In genomic region chr19:19627716-19628498, GRCh38 we compare ENCODE assay signal across 8 cellular contexts. TPM values are rescaled to one million over a fixed set of nuclear protein-coding genes. Genes with fewer than 3 reads are reported as not detected.
A peak's percentile ranks its signal among the peaks of the same experiment; 100 is the strongest.
DNase-seq lines count a peak whose midpoint lies in the region; ATAC-seq, FAIRE-seq and TF ChIP-seq lines count a peak whose summit lies in the region.

Gene LPAR2 (minus strand): TSS chr19:19628220. CDS start chr19:19627275, 945 bp downstream.

- in situ Hi-C loops in mammary epithelial cell (cut with MboI; ENCODE audit: low sequenced_read_pairs in 2 of 2), result no loop called here

- dilution Hi-C loops in mammary epithelial cell (cut with HindIII; ENCODE audit: low sequenced_read_pairs), result no loop called here

- no peak for FAIRE-seq in A549 (lab: Jason Lieb, UNC)

- H3K27ac ChIP-seq in A549 (peak within 1 kb of the TSS; percentile 47 to 79), VCaP (peak within 1 kb of the TSS; percentile 55; the same call in 1 of the 2 replicates), mammary epithelial cell (ENCODE audit: insufficient read depth, low read depth, low read length) (peak within 1 kb of the TSS; percentile 20), lower lobe of right lung (peak within 1 kb of the TSS; percentile 69)

- CTCF ChIA-PET in A549 (lab: Yijun Ruan, JAX) (interaction anchor here (1.3 to 1.7 kb wide), 3 partner anchors 16 to 95 kb away, joined by 4 to 7 read pairs (median 5); partner anchors contain the start of gene GMIP), mammary epithelial cell (lab: Charles Lee; ENCODE audit: low non-redundant PET) (no interaction called here)

- ATAC-seq in A549 (peak; percentile 42 to 70; a peak in 4 of 6 replicates), GM18909 (IDR thresholded peaks at IDR 0.05; ENCODE audit: poor library complexity, unreplicated experiment) (peak; percentile 68), lower lobe of right lung (peak; percentile 94 to 96)

- no TSS peak for BruUV-seq in mammary epithelial cell (replicated peaks; lab: Mats Ljungman, UMichigan)

- H3K4me2 ChIP-seq in A549 (peak within 1 kb of the TSS; percentile 83), mammary epithelial cell (ENCODE audit: insufficient read depth, low read depth, low read length) (peak within 1 kb of the TSS; percentile 96)

- H3K27me3 ChIP-seq in mammary epithelial cell (ENCODE audit: insufficient read depth, low read length) (no peaks in the 10 kb centered on the region), lower lobe of right lung (ENCODE audit: low read depth) (no peaks in the 10 kb centered on the region)

- POLR2A ChIA-PET in A549 (lab: Yijun Ruan, JAX), result no interaction called here

- no peak for TF ChIP-seq POLR2A in A549 (IDR thresholded peaks at IDR 0.05; ENCODE audit: low read length)

- TF ChIP-seq CTCF in A549 (IDR thresholded peaks at IDR 0.05) (no peak), VCaP (conservative IDR thresholded peaks at IDR 0.05) (no peak), mammary epithelial cell (conservative IDR thresholded peaks at IDR 0.05 in 1 of 2, IDR thresholded peaks at IDR 0.05 in 1 of 2; ENCODE audit: extremely low read depth in 1 of 2, insufficient read depth in 1 of 2, low read depth in 1 of 2, low read length in 2 of 2) (no peak), lower lobe of right lung (IDR thresholded peaks at IDR 0.05) (peak; percentile 6)

- peak within 1 kb of the TSS; percentile 65 for H3K9ac ChIP-seq in mammary epithelial cell (ENCODE audit: insufficient read depth, low read length)

- 32% methylated on average over 31 of the region's 84 CpGs for WGBS in A549 (ENCODE audit: missing lambda C conversion rate)
- WGBS in mammary epithelial cell (ENCODE audit: low coverage, missing lambda C conversion rate), result 4% methylated on average over 7 of the region's 84 CpGs

- H4K20me1 ChIP-seq in mammary epithelial cell (ENCODE audit: insufficient read depth, low read length), result no peaks in the 10 kb centered on the region

- no peaks in the 10 kb centered on the region for H3K79me2 ChIP-seq in mammary epithelial cell (ENCODE audit: insufficient read depth, low read length)

- peak within 1 kb of the TSS; percentile 77 for H2AFZ ChIP-seq in mammary epithelial cell (ENCODE audit: low read depth, low read length)

- DNase-seq in A549 (ENCODE audit: low read depth in 1 of 2, low spot score in 1 of 2) (peak in 1 of 2 experiments; percentile 35), HPDE6-E6E7 (ENCODE audit: extremely low spot score) (peak; percentile 85), mammary epithelial cell (peak; percentile 53), lower lobe of right lung (peak; percentile 72), UCSD-AML1 (lab: John Stamatoyannopoulos, UW; ENCODE audit: unreplicated experiment) (no peak)
- peak; percentile 49 to 58 for DNase-seq in stimulated activated CD8-positive, alpha-beta memory T cell treated with anti-CD3 and anti-CD28 coated beads, Interleukin-4, amount 100 ng/mL, for 1 hour (ENCODE audit: low read depth in 2 of 2, low spot score in 1 of 2)

- intact Hi-C loops in mammary epithelial cell (cut with micrococcal nuclease), result loop anchor here (1.0 to 5.0 kb wide), 3 partner anchors 10 to 36 kb away; partner anchors contain the start of genes GMIP and PBX4
- intact Hi-C loops in lower lobe of right lung (cut with DNase I), result no loop called here

- H3K36me3 ChIP-seq in mammary epithelial cell (ENCODE audit: insufficient read depth, low read length) (peaks cover 5% of the 10 kb centered on the region), lower lobe of right lung (peaks cover 14% of the 10 kb centered on the region)

- no peak for TF ChIP-seq RAD21 in A549 (conservative IDR thresholded peaks at IDR 0.05 in 1 of 2, IDR thresholded peaks at IDR 0.05 in 1 of 2)

- H3K9me3 ChIP-seq in A549, result no peaks in the 10 kb centered on the region
- no peaks in the 10 kb centered on the region for H3K9me3 ChIP-seq in mammary epithelial cell (replicated peaks; ENCODE audit: insufficient read depth, low read length)
- H3K9me3 ChIP-seq in lower lobe of right lung, result no peaks in the 10 kb centered on the region

- TF ChIP-seq EP300 in A549 (IDR thresholded peaks at IDR 0.05), result no peak

- no peaks in the 10 kb centered on the region for H3K4me1 ChIP-seq in A549
- H3K4me1 ChIP-seq in mammary epithelial cell (ENCODE audit: insufficient read depth, low read length), result peaks cover 14% of the 10 kb centered on the region
- peaks cover 14% of the 10 kb centered on the region for H3K4me1 ChIP-seq in lower lobe of right lung

- H3K4me3 ChIP-seq in A549, result peak within 1 kb of the TSS; percentile 49
- peak within 1 kb of the TSS; percentile 58 to 79 (median 68) for H3K4me3 ChIP-seq in mammary epithelial cell (replicated peaks in 1 of 3; ENCODE audit: insufficient read depth in 1 of 3, low read depth in 2 of 3, low read length in 3 of 3)
- peak within 1 kb of the TSS; percentile 64 for H3K4me3 ChIP-seq in lower lobe of right lung

TF ChIP-seq in A549, 52 proteins besides CTCF, POLR2A, EP300 and RAD21:
- TF ChIP-seq HES2 (IDR thresholded peaks at IDR 0.05) (no peak), NPAS2 (CRISPR knock-in tag; IDR thresholded peaks at IDR 0.05; ENCODE audit: borderline replicate concordance) (no peak), FOSB (CRISPR knock-in tag; IDR thresholded peaks at IDR 0.05) (no peak), CHD4 (IDR thresholded peaks at IDR 0.05; ENCODE audit: borderline replicate concordance) (no peak), HOXB5 (CRISPR knock-in tag; IDR thresholded peaks at IDR 0.05) (no peak), RNF2 (IDR thresholded peaks at IDR 0.05; ENCODE audit: borderline replicate concordance, low read depth) (no peak), ZFP36 (IDR thresholded peaks at IDR 0.05; ENCODE audit: borderline replicate concordance, partially characterized antibody) (no peak), ELK1 (IDR thresholded peaks at IDR 0.05; ENCODE audit: low read depth, low read length) (no peak), BHLHE40 (IDR thresholded peaks at IDR 0.05; ENCODE audit: low read depth, low read length) (no peak), TP53 (CRISPR knock-in tag; IDR thresholded peaks at IDR 0.05) (no peak), ATOH8 (CRISPR knock-in tag; IDR thresholded peaks at IDR 0.05; ENCODE audit: low read depth) (no peak), KDM5A (IDR thresholded peaks at IDR 0.05) (no peak), ESRRA (IDR thresholded peaks at IDR 0.05; ENCODE audit: borderline replicate concordance, low read length) (no peak), RFX5 (IDR thresholded peaks at IDR 0.05) (no peak)

RNA-seq across cellular contexts. Expression of gene LPAR2, which starts in this region (rescaled TPM):
- polyA plus RNA-seq in A549 (2011; rRNA removed) (1.5 and 2.2 TPM in 2 replicates), A549 (2017; fragmentation: RNase III; extraction: RNeasy Plus Mini Kit Qiagen cat#74134 plus additional on column Dnase treatment) (3.8 to 5.2 TPM (median 4.4 TPM) in 3 replicates), mammary epithelial cell (18.6 TPM)
- 1.6 and 2.3 TPM in 2 replicates for polyA plus RNA-seq in A549 (2012; cell fraction: cytosol; rRNA removed)
- 15.8 and 16.3 TPM in 2 replicates for polyA plus RNA-seq in A549 (2012; cell fraction: nucleus; rRNA removed)
- 0.91 and 1.3 TPM in 2 replicates for polyA minus RNA-seq in A549 (2011; rRNA and poly(A)+ RNA removed)
- total RNA-seq in mammary epithelial cell (10 to 100 TPM; 20.2 to 27.9 TPM), lower lobe of right lung (40.3 TPM)
- 9.4 TPM for polyA minus RNA-seq in mammary epithelial cell
